ENCODE assay signal across 16 cellular contexts in genomic region chr12:14886271-14886670, GRCh38. TPM values are rescaled to one million over a fixed set of nuclear protein-coding genes. Genes with fewer than 3 reads are reported as not detected.
DNase-seq lines count a peak whose midpoint lies in the region; ATAC-seq and TF ChIP-seq lines count a peak whose summit lies in the region.
"Had no signal": no experiment of that assay in that cellular context is flagged by ENCODE, and none has a peak within 500 bp of the region (broad histone marks: within the 10 kb centered on the region; RNA-seq: fewer than 3 reads in every experiment).

No MANE protein-coding gene starts in this region.

- H3K4me3 ChIP-seq in BE2C (ENCODE audit: low read depth, low read length) = peak overlapping the region; percentile 32; the same call in 1 of the 2 replicates
- H3K4me3 ChIP-seq: BLaER1 had no signal

- no peaks in the 10 kb centered on the region for H3K36me3 ChIP-seq in BE2C
- H3K36me3 ChIP-seq: BLaER1 had no signal

- H3K9me3 ChIP-seq in BE2C = no peaks in the 10 kb centered on the region
- H3K9me3 ChIP-seq: BLaER1 had no signal

- no peaks in the 10 kb centered on the region for H3K9me3 Mint-ChIP-seq in MCF 10A (ENCODE audit: unreplicated experiment)
- H3K9me3 Mint-ChIP-seq in nephron = no peaks in the 10 kb centered on the region
- no peaks in the 10 kb centered on the region for H3K9me3 Mint-ChIP-seq in activated naive CD4-positive, alpha-beta T cell treated with anti-CD3 and anti-CD28 coated beads, Interleukin-2, amount 50 U/mL, for 72 hours
- H3K9me3 Mint-ChIP-seq: activated naive CD8-positive, alpha-beta T cell treated with anti-CD3 and anti-CD28 coated beads for 36 hours had no signal

- H3K36me3 Mint-ChIP-seq in MCF 10A (ENCODE audit: insufficient read depth, unreplicated experiment) (no peaks in the 10 kb centered on the region), nephron (ENCODE audit: low read depth) (no peaks in the 10 kb centered on the region)
- H3K36me3 Mint-ChIP-seq in activated naive CD4-positive, alpha-beta T cell treated with anti-CD3 and anti-CD28 coated beads, Interleukin-2, amount 50 U/mL, for 72 hours = no peaks in the 10 kb centered on the region

- no peak for TF ChIP-seq CTCF in BE2C (IDR thresholded peaks at IDR 0.05; ENCODE audit: low read depth, low read length)
- TF ChIP-seq CTCF in MCF 10A (IDR thresholded peaks at IDR 0.05; ENCODE audit: unreplicated experiment) = no peak
- no peak for TF ChIP-seq CTCF in nephron (IDR thresholded peaks at IDR 0.05; ENCODE audit: unreplicated experiment in 3 of 3)

- intact Hi-C loops in MCF 10A (cut with micrococcal nuclease) = no loop called here

- DNase-seq in BE2C = no peak
- DNase-seq in NCI-H1417 (lab: John Stamatoyannopoulos, UW) = peak in 2 of 3 experiments; percentile 59 to 86
- DNase-seq in MCF 10A (ENCODE audit: unreplicated experiment) = peak; percentile 11
- no peak for DNase-seq in activated naive CD4-positive, alpha-beta T cell treated with anti-CD3 and anti-CD28 coated beads, Interleukin-2, amount 50 U/mL, for 72 hours (ENCODE audit: low spot score in 2 of 2)
- no peak for DNase-seq in activated CD8-positive, alpha-beta memory T cell treated with anti-CD3 and anti-CD28 coated beads for 24 hours
- DNase-seq: activated naive CD8-positive, alpha-beta T cell treated with anti-CD3 and anti-CD28 coated beads for 36 hours; GF-D8; NCI-H1930; T-helper 9 cell had no signal

- H3K27me3 Mint-ChIP-seq in MCF 10A (ENCODE audit: insufficient read depth, unreplicated experiment) (peaks cover 16% of the 10 kb centered on the region), nephron (ENCODE audit: low read depth) (no peaks in the 10 kb centered on the region)

- no TSS peak for BruUV-seq in MCF 10A (replicated peaks; lab: Mats Ljungman, UMichigan)

- POLR2A ChIA-PET in MCF 10A (lab: Yijun Ruan, JAX) = no interaction called here

- H3K4me3 Mint-ChIP-seq in MCF 10A (ENCODE audit: unreplicated experiment) = no peak overlapping the region
- peak overlapping the region in 2 of 3 experiments; percentile 76 to 84 for H3K4me3 Mint-ChIP-seq in nephron
- H3K4me3 Mint-ChIP-seq: activated naive CD8-positive, alpha-beta T cell treated with anti-CD3 and anti-CD28 coated beads for 36 hours had no signal

- H3K27ac Mint-ChIP-seq in MCF 10A (ENCODE audit: low read depth, unreplicated experiment) (no peak overlapping the region), nephron (peak overlapping the region in 2 of 3 experiments; percentile 77 to 92)
- no peak overlapping the region for H3K27ac Mint-ChIP-seq in activated naive CD4-positive, alpha-beta T cell treated with anti-CD3 and anti-CD28 coated beads, Interleukin-2, amount 50 U/mL, for 72 hours
- H3K27ac Mint-ChIP-seq: activated naive CD8-positive, alpha-beta T cell treated with anti-CD3 and anti-CD28 coated beads for 36 hours had no signal

- no peak for ATAC-seq in activated naive CD4-positive, alpha-beta T cell treated with anti-CD3 and anti-CD28 coated beads, Interleukin-2, amount 50 U/mL, for 72 hours
- ATAC-seq in HG03280 (IDR thresholded peaks at IDR 0.05; ENCODE audit: unreplicated experiment) (no peak), GM21423 (IDR thresholded peaks at IDR 0.05; ENCODE audit: unreplicated experiment) (no peak)
- ATAC-seq: foreskin keratinocyte had no signal

- H3K27me3 ChIP-seq in BE2C = no peaks in the 10 kb centered on the region
- H3K27me3 ChIP-seq: BLaER1, foreskin keratinocyte had no signal

- H3K4me1 ChIP-seq in BE2C = peaks cover 13% of the 10 kb centered on the region

- H3K4me1 Mint-ChIP-seq in MCF 10A (ENCODE audit: insufficient read depth, unreplicated experiment) = peaks cover 19% of the 10 kb centered on the region
- peaks cover 73% of the 10 kb centered on the region for H3K4me1 Mint-ChIP-seq in nephron

- CTCF ChIA-PET in MCF 10A (lab: Yijun Ruan, JAX) = no interaction called here

RNA-seq across cellular contexts. Expression of gene MGP, which starts 0.6 kb away (rescaled TPM):
- 7.0 TPM for polyA plus RNA-seq in BE2C (2012; ENCODE audit: insufficient read depth, insufficient read length, low read depth)
- 1.3 and 4.8 TPM in 2 replicates for total RNA-seq in MCF 10A (2022)
- under 1 TPM in 1 of 2 donors, not detected in 1; 0.47 TPM for total RNA-seq in activated naive CD4-positive, alpha-beta T cell treated with anti-CD3 and anti-CD28 coated beads, Interleukin-2, amount 50 U/mL, for 72 hours
- total RNA-seq: activated CD8-positive, alpha-beta memory T cell treated with anti-CD3 and anti-CD28 coated beads for 36 hours; activated naive CD8-positive, alpha-beta T cell treated with anti-CD3 and anti-CD28 coated beads for 36 hours; foreskin keratinocyte had no signal
- polyA plus RNA-seq: foreskin keratinocyte had no signal

RNA-seq across cellular contexts. Expression of gene ART4, which starts 42.9 kb away (rescaled TPM):
- polyA plus RNA-seq in BE2C (2012; ENCODE audit: insufficient read depth, insufficient read length, low read depth) = 0.17 TPM
- not detected in 2 replicates for total RNA-seq in MCF 10A (2022)
- not detected for total RNA-seq in activated naive CD4-positive, alpha-beta T cell treated with anti-CD3 and anti-CD28 coated beads, Interleukin-2, amount 50 U/mL, for 72 hours
- total RNA-seq: activated CD8-positive, alpha-beta memory T cell treated with anti-CD3 and anti-CD28 coated beads for 36 hours; activated naive CD8-positive, alpha-beta T cell treated with anti-CD3 and anti-CD28 coated beads for 36 hours; foreskin keratinocyte; IMR-90 had no signal
- polyA plus RNA-seq: foreskin keratinocyte, IMR-90 had no signal

RNA-seq across cellular contexts. Expression of gene ERP27, which starts 52.1 kb away (rescaled TPM):
- polyA plus RNA-seq in BE2C (2012; ENCODE audit: insufficient read depth, insufficient read length, low read depth) = not detected
- not detected in 2 replicates for total RNA-seq in MCF 10A (2022)
- total RNA-seq in activated naive CD4-positive, alpha-beta T cell treated with anti-CD3 and anti-CD28 coated beads, Interleukin-2, amount 50 U/mL, for 72 hours = 1 to 10 TPM; 1.5 to 5.0 TPM
- total RNA-seq: IMR-90 had no signal
- polyA plus RNA-seq: IMR-90 had no signal

Comparison
In these comparisons a context has a peak if more than half of its experiments do, and no peak if none do; other contexts are left out.
1. DNase-seq: peak in NCI-H1417 (2 of 3) and MCF 10A (single experiment); none in BE2C (single experiment), activated naive CD4-positive, alpha-beta T cell treated with anti-CD3 and anti-CD28 coated beads, Interleukin-2, amount 50 U/mL, for 72 hours (0 of 2) and activated CD8-positive, alpha-beta memory T cell treated with anti-CD3 and anti-CD28 coated beads for 24 hours (single experiment).
2. H3K27ac Mint-ChIP-seq: peak in nephron (2 of 3); none in MCF 10A (single experiment) and activated naive CD4-positive, alpha-beta T cell treated with anti-CD3 and anti-CD28 coated beads, Interleukin-2, amount 50 U/mL, for 72 hours (0 of 2).